Comparison of ENCODE assay signal across 23 cellular contexts in genomic region chr17:74883241-74883750, GRCh38. TPM values are rescaled to one million over a fixed set of nuclear protein-coding genes. Genes with fewer than 3 reads are reported as not detected.
"Had no signal": no experiment of that assay in that cellular context is flagged by ENCODE, and none has a peak within 500 bp of the region (broad histone marks: within the 10 kb centered on the region; RNA-seq: fewer than 3 reads in every experiment).

No MANE protein-coding gene starts in this region.

- H3K4me1 Mint-ChIP-seq: activated CD4-positive, alpha-beta T cell treated with anti-CD3 and anti-CD28 coated beads, Interleukin-2, amount 10 ng/mL, durations not matched to agents 7 days and 5 days; activated naive CD8-positive, alpha-beta T cell treated with anti-CD3 and anti-CD28 coated beads, Interleukin-2, amount 10 ng/mL, durations not matched to agents 7 days and 5 days; naive B cell; neural crest cell; stimulated activated memory B cell treated with anti-CD40 and anti-IgM and Interleukin-4, amounts not matched to agents 10 μg/mL and 1 μg/mL and 100 μg/mL, for 72 hours had no signal

- H3K4me3 ChIP-seq: body of pancreas, gastrocnemius medialis, left ventricle myocardium inferior, mucosa of descending colon, pancreas, spleen, testis had no signal

- H3K9me3 ChIP-seq: body of pancreas, gastrocnemius medialis, left ventricle myocardium inferior, mucosa of descending colon, pancreas, spleen, testis had no signal

- H3K4me1 ChIP-seq: gastrocnemius medialis, pancreas, testis had no signal

- H3K9me3 Mint-ChIP-seq: activated CD4-positive, alpha-beta T cell treated with anti-CD3 and anti-CD28 coated beads, Interleukin-2, amount 10 ng/mL, durations not matched to agents 7 days and 5 days; activated naive CD8-positive, alpha-beta T cell treated with anti-CD3 and anti-CD28 coated beads, Interleukin-2, amount 10 ng/mL, durations not matched to agents 7 days and 5 days; activated T-cell treated with anti-CD3 and anti-CD28 coated beads, Interleukin-2, amount 50 U/mL, for 24 hours; activated T-helper 2 cell treated with anti-CD3 and anti-CD28 coated beads, Interferon-gamma antibody, Interleukin-2, Interleukin-4, amounts not matched to agents 10 μg/mL and 5 μg/mL and 100 μg/mL, durations not matched to agents 14 hours and 24 hours and 36 hours; neural crest cell; stimulated activated memory B cell treated with anti-CD40 and anti-IgM and Interleukin-4, amounts not matched to agents 10 μg/mL and 1 μg/mL and 100 μg/mL, for 72 hours; type B pancreatic cell had no signal

- H3K27ac Mint-ChIP-seq: activated CD8-positive, alpha-beta T cell treated with anti-CD3 and anti-CD28 coated beads, Interleukin-2, amount 10 ng/mL, durations not matched to agents 7 days and 5 days; activated naive CD8-positive, alpha-beta T cell treated with anti-CD3 and anti-CD28 coated beads, Interleukin-2, amount 10 ng/mL, durations not matched to agents 7 days and 5 days; activated T-cell treated with anti-CD3 and anti-CD28 coated beads, Interleukin-2, amount 50 U/mL, for 24 hours; activated T-helper 2 cell treated with anti-CD3 and anti-CD28 coated beads, Interferon-gamma antibody, Interleukin-2, Interleukin-4, amounts not matched to agents 10 μg/mL and 5 μg/mL and 100 μg/mL, durations not matched to agents 14 hours and 24 hours and 36 hours; naive B cell; stimulated activated memory B cell treated with anti-CD40 and anti-IgM and Interleukin-4, amounts not matched to agents 10 μg/mL and 1 μg/mL and 100 μg/mL, for 72 hours; type B pancreatic cell had no signal

- H3K27me3 ChIP-seq: body of pancreas, pancreas, testis had no signal

- ATAC-seq: activated CD8-positive, alpha-beta T cell treated with anti-CD3 and anti-CD28 coated beads, Interleukin-2, amount 10 ng/mL, durations not matched to agents 7 days and 5 days; body of pancreas; gastrocnemius medialis; mucosa of descending colon; pancreas; stimulated activated memory B cell treated with anti-CD40 and anti-IgM and Interleukin-4, amounts not matched to agents 10 μg/mL and 1 μg/mL and 100 μg/mL, for 72 hours had no signal

- H3K36me3 Mint-ChIP-seq: activated naive CD8-positive, alpha-beta T cell treated with anti-CD3 and anti-CD28 coated beads, Interleukin-2, amount 10 ng/mL, durations not matched to agents 7 days and 5 days; stimulated activated memory B cell treated with anti-CD40 and anti-IgM and Interleukin-4, amounts not matched to agents 10 μg/mL and 1 μg/mL and 100 μg/mL, for 72 hours; type B pancreatic cell had no signal

- H3K4me3 Mint-ChIP-seq: activated CD4-positive, alpha-beta T cell treated with anti-CD3 and anti-CD28 coated beads, Interleukin-2, amount 10 ng/mL, durations not matched to agents 7 days and 5 days; activated CD8-positive, alpha-beta T cell treated with anti-CD3 and anti-CD28 coated beads, Interleukin-2, amount 10 ng/mL, durations not matched to agents 7 days and 5 days; activated naive CD8-positive, alpha-beta T cell treated with anti-CD3 and anti-CD28 coated beads, Interleukin-2, amount 10 ng/mL, durations not matched to agents 7 days and 5 days; activated T-cell treated with anti-CD3 and anti-CD28 coated beads, Interleukin-2, amount 50 U/mL, for 24 hours; naive B cell; neural crest cell; stimulated activated memory B cell treated with anti-CD40 and anti-IgM and Interleukin-4, amounts not matched to agents 10 μg/mL and 1 μg/mL and 100 μg/mL, for 72 hours; type B pancreatic cell had no signal

- H3K36me3 ChIP-seq: gastrocnemius medialis, left ventricle myocardium inferior, pancreas, spleen had no signal

- H3K27ac ChIP-seq: body of pancreas, gastrocnemius medialis, left ventricle myocardium inferior, pancreas, testis had no signal

- DNase-seq: activated CD4-positive, alpha-beta T cell treated with anti-CD3 and anti-CD28 coated beads, Interleukin-2, amount 10 ng/mL, durations not matched to agents 7 days and 5 days; activated CD8-positive, alpha-beta T cell treated with anti-CD3 and anti-CD28 coated beads, Interleukin-2, amount 10 ng/mL, durations not matched to agents 7 days and 5 days; activated naive CD4-positive, alpha-beta T cell treated with Interleukin-2 at 50 U/mL for 16 hours; activated naive CD8-positive, alpha-beta T cell treated with anti-CD3 and anti-CD28 coated beads, Interleukin-2, amount 10 ng/mL, durations not matched to agents 7 days and 5 days; activated T-cell treated with anti-CD3 and anti-CD28 coated beads, Interleukin-2, amount 50 U/mL, for 24 hours; body of pancreas; caudate nucleus; gastrocnemius medialis; head of caudate nucleus; left ventricle myocardium inferior; mesenchymal stem cell; mucosa of descending colon; naive B cell; spleen; stimulated activated CD4-positive, alpha-beta T cell treated with anti-CD3 and anti-CD28 coated beads, Interleukin-4, amount 100 ng/mL, for 4 hours; testis had no signal

RNA-seq across cellular contexts. Expression of gene FADS6, which starts 10.1 kb away (rescaled TPM):
- total RNA-seq: activated CD4-positive, alpha-beta T cell treated with anti-CD3 and anti-CD28 coated beads, Interleukin-2, amount 10 ng/mL, durations not matched to agents 7 days and 5 days; activated CD8-positive, alpha-beta T cell treated with anti-CD3 and anti-CD28 coated beads, Interleukin-2, amount 10 ng/mL, durations not matched to agents 7 days and 5 days; activated naive CD8-positive, alpha-beta T cell treated with anti-CD3 and anti-CD28 coated beads, Interleukin-2, amount 10 ng/mL, durations not matched to agents 7 days and 5 days; activated T-helper 2 cell treated with anti-CD3 and anti-CD28 coated beads, Interferon-gamma antibody, Interleukin-2, Interleukin-4, amounts not matched to agents 10 μg/mL and 5 μg/mL and 100 μg/mL, durations not matched to agents 14 hours and 24 hours and 36 hours; body of pancreas; gastrocnemius medialis; left ventricle myocardium inferior; neural crest cell; pulmonary artery endothelial cell had no signal

RNA-seq across cellular contexts. Expression of gene GRIN2C, which starts 23.6 kb away (rescaled TPM):
- total RNA-seq: body of pancreas had no signal
- polyA plus RNA-seq: keratinocyte had no signal

RNA-seq across cellular contexts. Expression of gene USH1G, which starts 39.8 kb away (rescaled TPM):
- total RNA-seq: activated CD4-positive, alpha-beta T cell treated with anti-CD3 and anti-CD28 coated beads, Interleukin-2, amount 10 ng/mL, durations not matched to agents 7 days and 5 days; activated CD8-positive, alpha-beta T cell treated with anti-CD3 and anti-CD28 coated beads, Interleukin-2, amount 10 ng/mL, durations not matched to agents 7 days and 5 days; activated naive CD8-positive, alpha-beta T cell treated with anti-CD3 and anti-CD28 coated beads, Interleukin-2, amount 10 ng/mL, durations not matched to agents 7 days and 5 days; activated T-helper 2 cell treated with anti-CD3 and anti-CD28 coated beads, Interferon-gamma antibody, Interleukin-2, Interleukin-4, amounts not matched to agents 10 μg/mL and 5 μg/mL and 100 μg/mL, durations not matched to agents 14 hours and 24 hours and 36 hours; gastrocnemius medialis; left ventricle myocardium inferior; mucosa of descending colon; neural crest cell; pulmonary artery endothelial cell; spleen had no signal
- polyA plus RNA-seq: spleen had no signal

RNA-seq across cellular contexts. Expression of gene OTOP2, which starts 40.8 kb away (rescaled TPM):
- total RNA-seq: activated CD4-positive, alpha-beta T cell treated with anti-CD3 and anti-CD28 coated beads, Interleukin-2, amount 10 ng/mL, durations not matched to agents 7 days and 5 days; activated CD8-positive, alpha-beta T cell treated with anti-CD3 and anti-CD28 coated beads, Interleukin-2, amount 10 ng/mL, durations not matched to agents 7 days and 5 days; activated naive CD8-positive, alpha-beta T cell treated with anti-CD3 and anti-CD28 coated beads, Interleukin-2, amount 10 ng/mL, durations not matched to agents 7 days and 5 days; activated T-helper 2 cell treated with anti-CD3 and anti-CD28 coated beads, Interferon-gamma antibody, Interleukin-2, Interleukin-4, amounts not matched to agents 10 μg/mL and 5 μg/mL and 100 μg/mL, durations not matched to agents 14 hours and 24 hours and 36 hours; body of pancreas; left ventricle myocardium inferior; neural crest cell; pancreas; pulmonary artery endothelial cell; spleen had no signal
- polyA plus RNA-seq: keratinocyte, pancreas, spleen had no signal
